In genomic region chr13:56396318-56396717, GRCh38 we compare ENCODE assay signal across 3 cellular contexts.
"Had no signal": no experiment of that assay in that cellular context is flagged by ENCODE, and none has a peak within 500 bp of the region (broad histone marks: within the 10 kb centered on the region; RNA-seq: fewer than 3 reads in every experiment).

No MANE protein-coding gene starts in this region.

- DNase-seq: GDM1, GF-D8 had no signal

- H3K4me3 ChIP-seq: GM12878 had no signal

- ATAC-seq: GM12878 had no signal
